In the genomic region with DNA sequence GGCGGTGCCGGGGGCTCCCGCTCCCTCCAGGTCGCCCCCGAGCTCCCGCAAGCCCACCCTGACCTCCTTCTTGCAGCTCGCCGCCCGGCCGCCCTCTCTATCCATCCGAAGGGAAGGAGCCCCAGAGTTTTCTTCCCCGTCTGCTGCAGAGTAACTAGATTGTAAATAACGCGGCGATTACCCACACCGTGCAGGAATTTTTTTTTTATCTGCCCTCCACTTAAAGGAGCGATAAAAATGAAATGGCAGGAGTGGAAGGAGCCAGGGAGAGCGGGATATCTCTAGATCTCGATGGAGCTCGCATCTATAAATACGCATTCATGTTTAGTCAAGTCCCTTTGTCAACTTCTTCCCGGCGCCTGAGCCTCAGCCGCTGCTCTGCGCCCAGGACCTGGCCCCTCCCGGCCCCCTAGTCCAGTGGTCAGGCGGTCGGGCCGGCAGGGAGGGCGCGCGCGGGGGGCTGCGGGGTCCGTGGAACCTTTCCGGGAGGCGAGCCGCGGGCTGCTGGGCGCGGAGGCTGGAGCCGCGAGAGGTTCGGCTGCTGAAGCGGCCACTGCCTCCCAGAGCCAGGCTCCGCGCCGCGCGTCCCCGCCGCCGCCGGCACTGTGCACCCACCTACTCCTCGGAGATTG, we compare ENCODE assay signal across 8 cellular contexts.
DNase-seq lines count a peak whose midpoint lies in the region; ATAC-seq lines count a peak whose summit lies in the region.

No MANE protein-coding gene starts in this region.

- H3K36me3 Mint-ChIP-seq in activated naive CD8-positive, alpha-beta T cell: no peaks in the 10 kb centered on the region

- peak overlapping the region; percentile 82 for H3K4me3 Mint-ChIP-seq in activated naive CD8-positive, alpha-beta T cell

- H3K9me3 Mint-ChIP-seq in activated naive CD8-positive, alpha-beta T cell (ENCODE audit: low read depth): no peaks in the 10 kb centered on the region

- intact Hi-C loops in left ventricle myocardium superior (cut with micrococcal nuclease): no loop called here

- peaks cover 43% of the 10 kb centered on the region for H3K27me3 Mint-ChIP-seq in activated naive CD8-positive, alpha-beta T cell

- DNase-seq in DMS53 treated with DMSO at 0.1 percent for 48 hours (lab: John Stamatoyannopoulos, UW; ENCODE audit: unreplicated experiment) (peak; percentile 99), HuH-7 (ENCODE audit: low spot score) (peak; percentile 58), left ventricle myocardium superior (peak; percentile 59), pons (ENCODE audit: low spot score) (peak; percentile 27), LoVo (ENCODE audit: low spot score) (no peak)

- ATAC-seq in left ventricle myocardium superior (peak; percentile 63), GM21825 (IDR thresholded peaks at IDR 0.05; ENCODE audit: unreplicated experiment) (no peak), GM18502 (IDR thresholded peaks at IDR 0.05; ENCODE audit: poor library complexity, unreplicated experiment) (no peak)

- peaks cover 15% of the 10 kb centered on the region for H3K4me1 Mint-ChIP-seq in activated naive CD8-positive, alpha-beta T cell (ENCODE audit: low read depth)

- no peak overlapping the region for H3K27ac Mint-ChIP-seq in activated naive CD8-positive, alpha-beta T cell
